In the genomic region with DNA sequence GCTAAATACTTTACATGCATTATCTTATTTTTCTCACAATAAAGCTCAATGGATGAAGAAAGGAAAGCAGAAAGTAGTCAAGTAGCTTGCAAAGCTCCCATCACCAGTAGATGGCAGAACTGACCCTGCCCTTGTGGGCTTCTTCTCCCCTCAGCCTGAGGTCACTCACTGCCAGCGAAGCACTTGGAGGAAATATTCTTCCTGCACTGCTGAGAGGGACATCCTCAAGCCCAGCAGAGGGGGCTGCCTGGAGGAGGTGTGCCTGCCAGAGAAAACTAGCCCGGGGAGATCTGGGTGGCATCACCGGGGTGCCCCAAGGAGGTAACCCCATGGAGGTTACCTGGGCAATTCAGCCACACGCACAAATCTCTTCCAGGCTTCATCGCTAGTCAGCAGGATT, we compare ENCODE assay signal across 8 cellular contexts. TPM values are rescaled to one million over a fixed set of nuclear protein-coding genes. Genes with fewer than 3 reads are reported as not detected.
DNase-seq lines count a peak whose midpoint lies in the region; ATAC-seq, FAIRE-seq and TF ChIP-seq lines count a peak whose summit lies in the region.

No MANE protein-coding gene starts in this region.

- H3K36me3 ChIP-seq in right atrium auricular region, result no peaks in the 10 kb centered on the region

- H3K27ac ChIP-seq in RWPE1, result no peak overlapping the region
- H3K27ac ChIP-seq in right atrium auricular region, result no peak overlapping the region

- DNase-seq in C1 segment of cervical spinal cord (lab: John Stamatoyannopoulos, UW) (peak in 11 of 14 donors; percentile 10 to 48 (median 36)), GM19239 (ENCODE audit: insufficient read length, low spot score) (peak; percentile 28), RWPE1 (ENCODE audit: low spot score) (no peak), amygdala (lab: John Stamatoyannopoulos, UW) (peak in 33 of 56 donors; percentile 5 to 73 (median 25)), right atrium auricular region (ENCODE audit: low spot score) (peak; percentile 83), retinal pigment epithelial cell (ENCODE audit: low read depth) (no peak)

- peak; percentile 94 for FAIRE-seq in GM19239 (lab: Jason Lieb, UNC)

- H3K9me3 ChIP-seq in right atrium auricular region, result no peaks in the 10 kb centered on the region

- peaks cover 0 to 33% of the 10 kb centered on the region in 2 donors for H3K4me1 ChIP-seq in right atrium auricular region

- ATAC-seq in HG02970 (IDR thresholded peaks at IDR 0.05; ENCODE audit: low FRiP score, unreplicated experiment) (no peak), GM19467 (IDR thresholded peaks at IDR 0.05; ENCODE audit: unreplicated experiment) (no peak)

- no peaks in the 10 kb centered on the region for H3K27me3 ChIP-seq in right atrium auricular region

- POLR2A ChIA-PET in RWPE1 (lab: Yijun Ruan, JAX; ENCODE audit: low non-redundant PET), result no interaction called here

- peak; percentile 51 for TF ChIP-seq CTCF in RWPE1 (conservative IDR thresholded peaks at IDR 0.05; ENCODE audit: low read depth)
- TF ChIP-seq CTCF in right atrium auricular region (IDR thresholded peaks at IDR 0.05), result peak; percentile 62 to 80
- peak; percentile 90 for TF ChIP-seq CTCF in retinal pigment epithelial cell (conservative IDR thresholded peaks at IDR 0.05; ENCODE audit: low read depth, low read length)

- H3K4me3 ChIP-seq in right atrium auricular region, result no peak overlapping the region
- no peak overlapping the region for H3K4me3 ChIP-seq in retinal pigment epithelial cell (ENCODE audit: low read length)

- CTCF ChIA-PET in RWPE1 (lab: Yijun Ruan, JAX), result interaction anchor here (0.6 kb wide), 1 partner anchor 293 kb away, joined by 6 read pairs; no protein-coding TSS in a partner anchor

RNA-seq across cellular contexts. Expression of a gene that starts 6.6 kb away (rescaled TPM):
- total RNA-seq in right atrium auricular region, result 1 to 10 TPM in 1 of 2 donors, under 1 TPM in 1; 0.24 to 2.1 TPM

RNA-seq across cellular contexts. Expression of a gene that starts 34.4 kb away (rescaled TPM):
- 10 to 100 TPM; 13.8 to 29.5 TPM for total RNA-seq in right atrium auricular region

RNA-seq across cellular contexts. Expression of a gene that starts 44.4 kb away (rescaled TPM):
- total RNA-seq in right atrium auricular region, result 10 to 100 TPM; 25.4 to 25.7 TPM

RNA-seq across cellular contexts. Expression of a gene that starts 58.0 kb away (rescaled TPM):
- 10 to 100 TPM; 10.7 to 18.1 TPM for total RNA-seq in right atrium auricular region

Comparison
In these comparisons a context has a peak if more than half of its experiments do, and no peak if none do; other contexts are left out.
1. DNase-seq: peak in C1 segment of cervical spinal cord (11 of 14), GM19239 (single experiment), amygdala (33 of 56) and right atrium auricular region (single experiment); none in RWPE1 (single experiment) and retinal pigment epithelial cell (single experiment).
2. Peak in every context shown above with its lines, with median percentiles within 50 percentile points of each other: CTCF ChIP-seq.